In genomic region chr7:77403957-77404356, GRCh38 we compare ENCODE assay signal across 17 cellular contexts. TPM values are rescaled to one million over a fixed set of nuclear protein-coding genes. Genes with fewer than 3 reads are reported as not detected.
DNase-seq lines count a peak whose midpoint lies in the region; ATAC-seq and TF ChIP-seq lines count a peak whose summit lies in the region.
"Had no signal": no experiment of that assay in that cellular context is flagged by ENCODE, and none has a peak within 500 bp of the region (broad histone marks: within the 10 kb centered on the region; RNA-seq: fewer than 3 reads in every experiment).

No MANE protein-coding gene starts in this region.

- peak overlapping the region in 5 of 6 donors; percentile 22 to 76 (median 73) for H3K27ac Mint-ChIP-seq in immature natural killer cell

- peaks cover 64 to 89% of the 10 kb centered on the region in 2 donors for H3K4me1 Mint-ChIP-seq in immature natural killer cell

- H3K9me3 ChIP-seq in mucosa of descending colon: no peaks in the 10 kb centered on the region
- H3K9me3 ChIP-seq: Caco-2, HAP-1 had no signal

- H3K36me3 Mint-ChIP-seq in immature natural killer cell: peaks cover 25 to 55% (median 43%) of the 10 kb centered on the region in 3 donors

- H3K4me3 Mint-ChIP-seq in immature natural killer cell: no peak overlapping the region

- peaks cover 0 to 4% (median 2%) of the 10 kb centered on the region in 3 donors for H3K27me3 Mint-ChIP-seq in immature natural killer cell (ENCODE audit: low read depth in 3 of 3)

- no peaks in the 10 kb centered on the region for H3K9me3 Mint-ChIP-seq in immature natural killer cell

- TF ChIP-seq CTCF in NB4 (IDR thresholded peaks at IDR 0.05; ENCODE audit: low read depth, low read length) (no peak), mucosa of descending colon (IDR thresholded peaks at IDR 0.05) (no peak)

- no peak for TF ChIP-seq POLR2A in NB4 (IDR thresholded peaks at IDR 0.05; ENCODE audit: extremely low read depth, insufficient read length)

- intact Hi-C loops in mucosa of descending colon (cut with DNase I, micrococcal nuclease): no loop called here

- no peaks in the 10 kb centered on the region for H3K4me1 ChIP-seq in mucosa of descending colon (ENCODE audit: low read depth)

- H3K4me3 ChIP-seq in NB4 (ENCODE audit: low read depth, low read length): no peak overlapping the region
- no peak overlapping the region for H3K4me3 ChIP-seq in mucosa of descending colon
- H3K4me3 ChIP-seq: HAP-1, K562 had no signal

- ATAC-seq in mucosa of descending colon: peak; percentile 39
- ATAC-seq in HG03460 (IDR thresholded peaks at IDR 0.05; ENCODE audit: unreplicated experiment): no peak
- ATAC-seq: K562, SK-N-SH treated with all-trans-retinoic acid at 6 μM for 48 hours had no signal

- no peaks in the 10 kb centered on the region for H3K36me3 ChIP-seq in mucosa of descending colon (ENCODE audit: low read depth)
- H3K36me3 ChIP-seq: HAP-1 had no signal

- DNase-seq in AML-193 (lab: John Stamatoyannopoulos, UW) (peak; percentile 26 to 40), NB4 (ENCODE audit: low read depth) (peak; percentile 40), immature natural killer cell (no peak), mucosa of descending colon (no peak), SK-N-DZ (ENCODE audit: low spot score) (no peak), SKM-1 (lab: John Stamatoyannopoulos, UW; ENCODE audit: unreplicated experiment) (no peak), DMS153 treated with DMSO at 0.1 percent for 48 hours (lab: John Stamatoyannopoulos, UW; ENCODE audit: unreplicated experiment) (no peak)
- DNase-seq: Caco-2, DMS53, NCI-H1048, NCI-H2081 treated with DMSO at 0.1 percent for 48 hours, NCI-H510A treated with DMSO at 0.1 percent for 48 hours, SHP77 had no signal

RNA-seq across cellular contexts. Expression of gene GSAP, which starts 12.2 kb away (rescaled TPM):
- polyA plus RNA-seq in immature natural killer cell: 10 to 100 TPM; 24.6 to 85.4 (median 55.5) TPM
- total RNA-seq in mucosa of descending colon: 10 to 100 TPM in 2 of 3 donors, 1 to 10 TPM in 1; 8.0 to 16.7 (median 14.2) TPM
- polyA plus RNA-seq in SK-N-DZ (2014; cell fraction: cytosol; rRNA removed): 0.28 and 0.41 TPM in 2 replicates
- polyA plus RNA-seq in SK-N-DZ (2014; cell fraction: nucleus; rRNA removed): 0.12 and 0.39 TPM in 2 replicates
- polyA plus RNA-seq: K562 had no signal

Comparison
In these comparisons a context has a peak if more than half of its experiments do, and no peak if none do; other contexts are left out.
1. DNase-seq: peak in AML-193 (2 of 2) and NB4 (single experiment); none in immature natural killer cell (0 of 3), mucosa of descending colon (0 of 3), SK-N-DZ (single experiment), SKM-1 (single experiment) and DMS153 treated with DMSO at 0.1 percent for 48 hours (single experiment).